9 cellular contexts compared by ENCODE assay signal in the genomic region with DNA sequence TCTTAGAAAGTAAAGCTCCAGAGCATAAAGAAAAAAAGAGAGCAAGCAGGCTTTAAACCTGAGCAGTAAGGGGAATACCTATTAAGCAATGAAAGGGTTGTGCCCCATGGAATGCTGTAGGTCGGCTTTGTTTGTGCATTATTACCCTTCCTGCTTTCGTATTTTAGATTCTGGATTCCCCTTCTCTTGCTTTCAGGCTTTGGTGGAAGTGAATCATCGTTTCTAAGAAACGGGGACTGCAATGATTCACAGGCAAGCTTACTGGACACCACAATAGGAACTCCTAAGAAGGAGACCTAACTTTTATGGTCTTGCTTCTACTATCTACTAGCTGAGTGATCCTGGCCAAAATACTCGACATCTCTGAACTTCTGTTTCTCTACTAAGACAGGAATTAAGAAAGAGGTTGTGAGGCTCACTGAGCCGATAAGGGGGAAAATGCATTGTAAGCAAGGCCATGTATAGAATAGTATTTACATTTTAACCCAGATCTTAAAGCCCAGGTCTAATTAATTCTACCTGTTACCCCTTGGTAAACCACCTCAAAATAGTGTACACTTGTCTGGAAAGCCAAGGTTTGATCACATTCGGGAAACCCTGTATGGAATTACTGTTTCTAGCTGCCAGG. TPM values are rescaled to one million over a fixed set of nuclear protein-coding genes. Genes with fewer than 3 reads are reported as not detected.
DNase-seq lines count a peak whose midpoint lies in the region; ATAC-seq, FAIRE-seq and TF ChIP-seq lines count a peak whose summit lies in the region.
"Had no signal": no experiment of that assay in that cellular context is flagged by ENCODE, and none has a peak within 500 bp of the region (broad histone marks: within the 10 kb centered on the region; RNA-seq: fewer than 3 reads in every experiment).

No MANE protein-coding gene starts in this region.

- peak; percentile 32 for ATAC-seq in GM21360 (IDR thresholded peaks at IDR 0.05; ENCODE audit: unreplicated experiment)
- ATAC-seq in naive thymus-derived CD8-positive, alpha-beta T cell, result no peak
- ATAC-seq in HG02970 (IDR thresholded peaks at IDR 0.05; ENCODE audit: low FRiP score, unreplicated experiment), result no peak

- TF ChIP-seq CTCF in DOHH2 (IDR thresholded peaks at IDR 0.05; ENCODE audit: low read depth, low read length, poor library complexity, severe bottlenecking), result no peak

- peak overlapping the region; percentile 91 for H3K4me2 ChIP-seq in DOHH2 (ENCODE audit: low read length)

- H3F3A ChIP-seq in DOHH2 (ENCODE audit: control insufficient read depth, insufficient read depth), result no peaks in the 10 kb centered on the region; the same call in 1 of the 2 replicates

- H3K36me3 Mint-ChIP-seq in activated naive CD4-positive, alpha-beta T cell treated with anti-CD3 and anti-CD28 coated beads, Interleukin-2, amount 50 U/mL, for 24 hours, result no peaks in the 10 kb centered on the region
- peaks cover 5 to 16% (median 6%) of the 10 kb centered on the region in 3 donors for H3K36me3 Mint-ChIP-seq in naive thymus-derived CD8-positive, alpha-beta T cell

- peak; percentile 86 for FAIRE-seq in HTR-8/SVneo (lab: Jason Lieb, UNC)

- no peaks in the 10 kb centered on the region for H3K36me3 ChIP-seq in DOHH2 (ENCODE audit: control insufficient read depth, low read length)

- peak overlapping the region; percentile 56 for H3K27ac Mint-ChIP-seq in activated naive CD4-positive, alpha-beta T cell treated with anti-CD3 and anti-CD28 coated beads, Interleukin-2, amount 50 U/mL, for 24 hours
- peak overlapping the region in 1 of 10 donors; percentile 57 for H3K27ac Mint-ChIP-seq in naive thymus-derived CD8-positive, alpha-beta T cell

- no peak overlapping the region for H3K27ac ChIP-seq in DOHH2 (ENCODE audit: low read depth, low read length)

- H3K9me3 Mint-ChIP-seq in activated naive CD4-positive, alpha-beta T cell treated with anti-CD3 and anti-CD28 coated beads, Interleukin-2, amount 50 U/mL, for 24 hours, result no peaks in the 10 kb centered on the region
- H3K9me3 Mint-ChIP-seq in naive thymus-derived CD8-positive, alpha-beta T cell, result no peaks in the 10 kb centered on the region
- H3K9me3 Mint-ChIP-seq: naive B cell had no signal

- no peaks in the 10 kb centered on the region for H4K20me1 ChIP-seq in DOHH2 (ENCODE audit: control insufficient read depth, insufficient read depth, low read depth, low read length)

- H3K9me3 ChIP-seq in DOHH2 (ENCODE audit: control insufficient read depth, insufficient read depth, low read length), result no peaks in the 10 kb centered on the region

- DNase-seq in HTR-8/SVneo (ENCODE audit: insufficient read length, low spot score) (peak; percentile 78), kidney glomerular epithelial cell (lab: John Stamatoyannopoulos, UW) (peak; percentile 95), NCI-H1105 treated with DMSO at 0.1 percent for 48 hours (lab: John Stamatoyannopoulos, UW) (no peak)
- no peak for DNase-seq in naive thymus-derived CD8-positive, alpha-beta T cell
- DNase-seq: naive B cell had no signal

- peaks cover 26% of the 10 kb centered on the region for H3K27me3 ChIP-seq in DOHH2 (ENCODE audit: control insufficient read depth, low read length)

- POLR2A ChIA-PET in naive thymus-derived CD8-positive, alpha-beta T cell (lab: Charles Lee), result no interaction called here

- peaks cover 35% of the 10 kb centered on the region for H3K27me3 Mint-ChIP-seq in activated naive CD4-positive, alpha-beta T cell treated with anti-CD3 and anti-CD28 coated beads, Interleukin-2, amount 50 U/mL, for 24 hours
- peaks cover 26 to 49% (median 36%) of the 10 kb centered on the region in 5 donors for H3K27me3 Mint-ChIP-seq in naive thymus-derived CD8-positive, alpha-beta T cell

- peak overlapping the region; percentile 27 for H3K4me3 Mint-ChIP-seq in activated naive CD4-positive, alpha-beta T cell treated with anti-CD3 and anti-CD28 coated beads, Interleukin-2, amount 50 U/mL, for 24 hours
- H3K4me3 Mint-ChIP-seq in naive thymus-derived CD8-positive, alpha-beta T cell, result peak overlapping the region in 3 of 10 donors; percentile 2 to 50 (median 22)

- H3K4me3 ChIP-seq in DOHH2 (ENCODE audit: low read length), result no peak overlapping the region

- peaks cover 22% of the 10 kb centered on the region for H3K4me1 Mint-ChIP-seq in activated naive CD4-positive, alpha-beta T cell treated with anti-CD3 and anti-CD28 coated beads, Interleukin-2, amount 50 U/mL, for 24 hours
- H3K4me1 Mint-ChIP-seq in naive thymus-derived CD8-positive, alpha-beta T cell, result peaks cover 5 to 25% (median 14%) of the 10 kb centered on the region in 4 donors

- peaks cover 10% of the 10 kb centered on the region for H3K79me2 ChIP-seq in DOHH2 (ENCODE audit: control insufficient read depth, low read length)

- no peaks in the 10 kb centered on the region for H3K9me2 ChIP-seq in DOHH2 (replicated peaks; ENCODE audit: control insufficient read depth, low read length)

- peaks cover 24% of the 10 kb centered on the region for H3K4me1 ChIP-seq in DOHH2 (ENCODE audit: control insufficient read depth, low read length)

RNA-seq across cellular contexts. Expression of gene BMAL2, which starts 1.2 kb away (rescaled TPM):
- total RNA-seq in naive thymus-derived CD8-positive, alpha-beta T cell, result not detected
- not detected for polyA plus RNA-seq in naive thymus-derived CD8-positive, alpha-beta T cell

Comparison
In these comparisons a context has a peak if more than half of its experiments do, and no peak if none do; other contexts are left out.
1. DNase-seq: peak in HTR-8/SVneo (single experiment) and kidney glomerular epithelial cell (single experiment); none in NCI-H1105 treated with DMSO at 0.1 percent for 48 hours (single experiment) and naive thymus-derived CD8-positive, alpha-beta T cell (0 of 10).